9 cellular contexts compared by ENCODE assay signal in the genomic region with DNA sequence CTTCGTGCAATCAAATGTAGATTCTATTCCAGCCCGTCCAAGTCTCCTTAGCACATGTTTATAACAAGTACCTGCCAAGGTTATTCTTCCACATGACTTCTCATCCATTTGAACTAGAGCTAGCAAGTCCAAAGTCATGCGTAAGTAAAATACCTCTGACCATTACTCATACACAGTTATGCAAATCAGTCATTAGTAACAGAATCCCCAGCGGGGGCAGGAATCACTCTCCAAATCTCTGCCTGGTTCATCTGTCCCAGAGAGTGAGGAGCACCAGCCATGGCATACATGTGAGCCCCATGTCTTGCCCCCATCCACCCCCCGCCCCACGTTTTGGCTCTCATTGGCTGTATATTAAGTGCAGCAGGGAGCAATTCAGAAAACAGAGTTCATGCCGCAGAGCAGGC. TPM values are rescaled to one million over a fixed set of nuclear protein-coding genes. Genes with fewer than 3 reads are reported as not detected.
DNase-seq lines count a peak whose midpoint lies in the region; ATAC-seq and TF ChIP-seq lines count a peak whose summit lies in the region.
"Had no signal": no experiment of that assay in that cellular context is flagged by ENCODE, and none has a peak within 500 bp of the region (broad histone marks: within the 10 kb centered on the region; RNA-seq: fewer than 3 reads in every experiment).

No MANE protein-coding gene starts in this region.

- no peaks in the 10 kb centered on the region for H3K79me2 ChIP-seq in fibroblast of lung (ENCODE audit: control insufficient read depth, insufficient read depth, low read length)

- DNase-seq in EL (peak; percentile 91), RWPE2 (ENCODE audit: low spot score) (no peak), fibroblast of lung (ENCODE audit: low read depth in 2 of 2) (peak; percentile 82 to 99), psoas muscle (peak; percentile 62 to 74), NCI-H1417 (lab: John Stamatoyannopoulos, UW) (no peak), UCSD-AML1 (lab: John Stamatoyannopoulos, UW; ENCODE audit: unreplicated experiment) (no peak), DMS53 (lab: John Stamatoyannopoulos, UW) (no peak)
- DNase-seq: T-helper 2 cell had no signal

- peak overlapping the region; percentile 54 for H3K4me2 ChIP-seq in fibroblast of lung (ENCODE audit: extremely low read depth, insufficient read depth, low read length)

- H3K9ac ChIP-seq in fibroblast of lung (ENCODE audit: insufficient read depth, low read length) = no peak overlapping the region

- H3K27ac ChIP-seq in RWPE2 (ENCODE audit: poor library complexity, severe bottlenecking) (peak overlapping the region; percentile 59), fibroblast of lung (ENCODE audit: insufficient read depth, low read length) (peak overlapping the region; percentile 83), psoas muscle (peak overlapping the region; percentile 98)

- ATAC-seq in RWPE2 (ENCODE audit: low read depth) (peak; percentile 97), psoas muscle (peak; percentile 59 to 65 (median 62)), HG02798 (IDR thresholded peaks at IDR 0.05; ENCODE audit: poor library complexity, unreplicated experiment) (no peak)

- H3K9me3 ChIP-seq in RWPE2 (ENCODE audit: severe bottlenecking) = no peaks in the 10 kb centered on the region
- no peaks in the 10 kb centered on the region for H3K9me3 ChIP-seq in fibroblast of lung (ENCODE audit: control insufficient read depth, insufficient read depth, low read depth, low read length)
- H3K9me3 ChIP-seq in psoas muscle = no peaks in the 10 kb centered on the region

- no peaks in the 10 kb centered on the region for H4K20me1 ChIP-seq in fibroblast of lung (ENCODE audit: control insufficient read depth, extremely low read depth, insufficient read depth, low read length)

- H3K36me3 ChIP-seq in RWPE2 (ENCODE audit: low read depth) = no peaks in the 10 kb centered on the region
- H3K36me3 ChIP-seq in fibroblast of lung (ENCODE audit: control insufficient read depth, insufficient read depth, low read length) = no peaks in the 10 kb centered on the region
- H3K36me3 ChIP-seq in psoas muscle (ENCODE audit: insufficient read depth in 1 of 2, low read depth in 1 of 2) = peaks cover 0 to 6% of the 10 kb centered on the region in 2 donors

- H3K27me3 ChIP-seq in RWPE2 (ENCODE audit: insufficient read depth, poor library complexity, severe bottlenecking) (no peaks in the 10 kb centered on the region), fibroblast of lung (ENCODE audit: control insufficient read depth, insufficient read depth, low read length) (no peaks in the 10 kb centered on the region), psoas muscle (ENCODE audit: insufficient read depth in 3 of 3, low read length in 2 of 3) (no peaks in the 10 kb centered on the region)

- TF ChIP-seq CTCF in RWPE2 (IDR thresholded peaks at IDR 0.05; ENCODE audit: poor library complexity, severe bottlenecking) (no peak), fibroblast of lung (conservative IDR thresholded peaks at IDR 0.05 in 1 of 2, IDR thresholded peaks at IDR 0.05 in 1 of 2; ENCODE audit: low read depth in 1 of 2, low read length in 2 of 2) (no peak), psoas muscle (IDR thresholded peaks at IDR 0.05) (no peak)

- 32 to 50% (median 42%) methylated on average over 7 of the region's 7 CpGs for WGBS in psoas muscle, 3 donors

- H2AFZ ChIP-seq in fibroblast of lung (ENCODE audit: low read length) = no peak overlapping the region

- H3K4me3 ChIP-seq in RWPE2 (ENCODE audit: severe bottlenecking) = no peak overlapping the region
- no peak overlapping the region for H3K4me3 ChIP-seq in fibroblast of lung (replicated peaks in 1 of 4; ENCODE audit: control extremely low read depth in 1 of 4, insufficient read depth in 1 of 4, low read depth in 3 of 4, low read length in 4 of 4)
- H3K4me3 ChIP-seq in psoas muscle = no peak overlapping the region

- H3K4me1 ChIP-seq in RWPE2 (ENCODE audit: insufficient read depth, poor library complexity, severe bottlenecking) = peaks cover 10% of the 10 kb centered on the region
- H3K4me1 ChIP-seq in fibroblast of lung (ENCODE audit: control insufficient read depth, extremely low read depth, insufficient read depth, low read length) = peaks cover 30% of the 10 kb centered on the region
- H3K4me1 ChIP-seq in psoas muscle = peaks cover 84% of the 10 kb centered on the region

- intact Hi-C loops in psoas muscle (cut with DNase I) = loop anchor here in 1 of 2 donors (2.0 kb wide), 1 partner anchor 19 kb away; no protein-coding TSS in a partner anchor

RNA-seq across cellular contexts. Expression of a gene that starts 27.7 kb away (rescaled TPM):
- total RNA-seq in fibroblast of lung = under 0.01 and 0.17 TPM in 2 replicates
- polyA plus RNA-seq in fibroblast of lung = 0.07 TPM in 2 replicates
- polyA plus RNA-seq in fibroblast of lung (2012) = 0.03 and 0.06 TPM in 2 replicates
- not detected in 2 replicates for polyA minus RNA-seq in fibroblast of lung (ENCODE audit: low replicate concordance)
- total RNA-seq in psoas muscle = 100 to 1,000 TPM; 305 to 552 (median 476) TPM
- polyA plus RNA-seq in psoas muscle = 100 to 1,000 TPM; 196 to 276 (median 206) TPM

RNA-seq across cellular contexts. Expression of a gene that starts 58.6 kb away (rescaled TPM):
- total RNA-seq in fibroblast of lung (8.2 and 8.9 TPM in 2 replicates), psoas muscle (1 to 10 TPM; 3.8 to 5.7 (median 4.5) TPM)
- polyA plus RNA-seq in fibroblast of lung (3.5 and 6.6 TPM in 2 replicates), psoas muscle (1 to 10 TPM; 3.0 to 8.2 (median 7.0) TPM)
- polyA plus RNA-seq in fibroblast of lung (2012) = 6.8 and 9.5 TPM in 2 replicates
- polyA minus RNA-seq in fibroblast of lung (ENCODE audit: low replicate concordance) = 7.0 and 9.8 TPM in 2 replicates

Comparison
In these comparisons a context has a peak if more than half of its experiments do, and no peak if none do; other contexts are left out.
1. DNase-seq: peak in EL (single experiment), fibroblast of lung (2 of 2) and psoas muscle (2 of 2); none in RWPE2 (single experiment), NCI-H1417 (0 of 3), UCSD-AML1 (single experiment) and DMS53 (single experiment).
2. RNA of a gene that starts 27.7 kb away (total RNA-seq): 305 to 552 TPM in psoas muscle; under 0.01 to 0.17 TPM in fibroblast of lung; every median in the first group is over 100 times any median in the second.
3. Peak in every context shown above with its lines, with median percentiles within 50 percentile points of each other: H3K27ac ChIP-seq.